Comparison of ENCODE assay signal across 27 cellular contexts in genomic region chr3:21697707-21698106, GRCh38. TPM values are rescaled to one million over a fixed set of nuclear protein-coding genes. Genes with fewer than 3 reads are reported as not detected.
"Had no signal": no experiment of that assay in that cellular context is flagged by ENCODE, and none has a peak within 500 bp of the region (broad histone marks: within the 10 kb centered on the region; RNA-seq: fewer than 3 reads in every experiment).

No MANE protein-coding gene starts in this region.

- H3K27me3 Mint-ChIP-seq: naive thymus-derived CD4-positive, alpha-beta T cell; natural killer cell treated with Interleukin-12 subunit alpha and Interleukin-12 subunit beta and Interleukin-15 and Interleukin-18, amount 100 ng/mL, for 72 hours; progenitor cell of endocrine pancreas; stimulated activated memory B cell treated with anti-CD40 and anti-IgM and Interleukin-4, amounts not matched to agents 10 μg/mL and 1 μg/mL and 100 μg/mL, for 72 hours; stimulated activated naive CD8-positive, alpha-beta T cell treated with anti-CD3 and anti-CD28 coated beads, Interleukin-15, amount 100 ng/mL, for 72 hours; type B pancreatic cell had no signal

- H3K36me3 Mint-ChIP-seq: immature natural killer cell; stimulated activated memory B cell treated with anti-CD40 and anti-IgM and Interleukin-4, amounts not matched to agents 10 μg/mL and 1 μg/mL and 100 μg/mL, for 72 hours; type B pancreatic cell had no signal

- H3K4me3 Mint-ChIP-seq: immature natural killer cell; naive thymus-derived CD4-positive, alpha-beta T cell; natural killer cell treated with Interleukin-12 subunit alpha and Interleukin-12 subunit beta and Interleukin-15 and Interleukin-18, amount 100 ng/mL, for 72 hours; stimulated activated memory B cell treated with anti-CD40 and anti-IgM and Interleukin-4, amounts not matched to agents 10 μg/mL and 1 μg/mL and 100 μg/mL, for 72 hours; stimulated activated naive CD8-positive, alpha-beta T cell treated with anti-CD3 and anti-CD28 coated beads, Interleukin-15, amount 100 ng/mL, for 72 hours; type B pancreatic cell had no signal

- DNase-seq: hypothalamus; immature natural killer cell; kidney; left colon; left lung; lower lobe of right lung; mesendoderm; midbrain; mucosa of descending colon; naive thymus-derived CD4-positive, alpha-beta T cell; ovary; right lobe of liver; stimulated activated CD4-positive, alpha-beta T cell treated with anti-CD3 and anti-CD28 coated beads, Interleukin-1b, Interleukin-23, amount 100 ng/mL, for 48 hours; stimulated activated CD4-positive, alpha-beta T cell treated with anti-CD3 and anti-CD28 coated beads, Interleukin-2, amount 100 ng/mL, for 48 hours; stimulated activated CD4-positive, alpha-beta T cell treated with anti-CD3 and anti-CD28 coated beads, Interleukin-4, amount 100 ng/mL, for 4 hours; stimulated activated CD8-positive, alpha-beta memory T cell treated with anti-CD3 and anti-CD28 coated beads, Interleukin-4, amount 100 ng/mL, for 48 hours; stimulated activated naive CD4-positive, alpha-beta T cell treated with Interleukin-2 at 50 U/mL for 16 hours; stimulated activated naive CD8-positive, alpha-beta T cell treated with anti-CD3 and anti-CD28 coated beads, Interleukin-15, amount 100 ng/mL, for 72 hours; substantia nigra; uterus had no signal

- H3K4me1 Mint-ChIP-seq: immature natural killer cell; naive thymus-derived CD4-positive, alpha-beta T cell; stimulated activated memory B cell treated with anti-CD40 and anti-IgM and Interleukin-4, amounts not matched to agents 10 μg/mL and 1 μg/mL and 100 μg/mL, for 72 hours; stimulated activated naive CD8-positive, alpha-beta T cell treated with anti-CD3 and anti-CD28 coated beads, Interleukin-15, amount 100 ng/mL, for 72 hours had no signal

- H3K27me3 ChIP-seq: left lung, ovary, right atrium auricular region, right lobe of liver, tibial nerve, uterus had no signal

- H3K9me3 ChIP-seq: lower lobe of right lung, ovary, right atrium auricular region, right lobe of liver, uterus had no signal

- H3K36me3 ChIP-seq: left lung, lower lobe of right lung, ovary, right atrium auricular region, right lobe of liver, tibial nerve, uterus had no signal

- H3K4me1 ChIP-seq: left lung, lower lobe of right lung, right atrium auricular region, right lobe of liver, tibial nerve, uterus had no signal

- H3K4me3 ChIP-seq: left lung, lower lobe of right lung, mucosa of descending colon, ovary, right atrium auricular region, right lobe of liver, smooth muscle cell, tibial nerve, uterus had no signal

- H3K9me3 Mint-ChIP-seq: type B pancreatic cell had no signal

- ATAC-seq: left colon; left lung; lower lobe of right lung; mucosa of descending colon; naive thymus-derived CD4-positive, alpha-beta T cell; natural killer cell treated with Interleukin-12 subunit alpha and Interleukin-12 subunit beta and Interleukin-15 and Interleukin-18, amount 100 ng/mL, for 72 hours; right lobe of liver; stimulated activated memory B cell treated with anti-CD40 and anti-IgM and Interleukin-4, amounts not matched to agents 10 μg/mL and 1 μg/mL and 100 μg/mL, for 72 hours; stimulated activated naive CD8-positive, alpha-beta T cell treated with anti-CD3 and anti-CD28 coated beads, Interleukin-15, amount 100 ng/mL, for 72 hours had no signal

- H3K4me2 ChIP-seq: smooth muscle cell had no signal

- H3K27ac Mint-ChIP-seq: immature natural killer cell; naive thymus-derived CD4-positive, alpha-beta T cell; natural killer cell treated with Interleukin-12 subunit alpha and Interleukin-12 subunit beta and Interleukin-15 and Interleukin-18, amount 100 ng/mL, for 72 hours; progenitor cell of endocrine pancreas; stimulated activated memory B cell treated with anti-CD40 and anti-IgM and Interleukin-4, amounts not matched to agents 10 μg/mL and 1 μg/mL and 100 μg/mL, for 72 hours; stimulated activated naive CD8-positive, alpha-beta T cell treated with anti-CD3 and anti-CD28 coated beads, Interleukin-15, amount 100 ng/mL, for 72 hours; type B pancreatic cell had no signal

- H3K27ac ChIP-seq: left lung, lower lobe of right lung, ovary, right atrium auricular region, right lobe of liver, tibial nerve, uterus had no signal

RNA-seq across cellular contexts. Expression of gene ZNF385D, which starts 53.3 kb away (rescaled TPM):
- total RNA-seq: natural killer cell treated with Interleukin-12 subunit alpha and Interleukin-12 subunit beta and Interleukin-15 and Interleukin-18, amount 100 ng/mL, for 72 hours had no signal
- polyA plus RNA-seq: naive thymus-derived CD4-positive, alpha-beta T cell had no signal
